In the genomic region with DNA sequence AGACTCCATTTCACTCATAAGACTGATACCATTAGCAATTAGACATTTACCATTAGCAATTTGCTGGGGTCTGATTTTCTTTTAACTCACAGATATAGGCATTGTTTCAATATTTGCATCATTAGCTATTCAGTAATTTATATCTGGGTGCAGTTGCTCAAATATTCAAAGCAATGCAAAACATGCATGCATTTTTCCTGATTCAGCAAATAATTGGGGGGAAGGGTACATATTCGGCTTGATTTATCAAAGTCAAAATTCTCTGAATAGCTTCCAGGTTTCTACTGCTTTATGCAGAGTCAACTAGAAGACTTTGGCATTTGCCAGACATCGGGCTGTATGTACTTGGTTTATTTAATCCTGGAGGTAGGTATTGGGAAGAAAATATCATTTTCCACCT, we compare ENCODE assay signal across 22 cellular contexts.
DNase-seq lines count a peak whose midpoint lies in the region; ATAC-seq, FAIRE-seq and TF ChIP-seq lines count a peak whose summit lies in the region.
"Had no signal": no experiment of that assay in that cellular context is flagged by ENCODE, and none has a peak within 500 bp of the region (broad histone marks: within the 10 kb centered on the region; RNA-seq: fewer than 3 reads in every experiment).

No MANE protein-coding gene starts in this region.

- no peaks in the 10 kb centered on the region for H3K36me3 ChIP-seq in HepG2 (replicated peaks in 1 of 2; ENCODE audit: control insufficient read depth in 1 of 2, insufficient read depth in 2 of 2, low read length in 2 of 2)
- H3K36me3 ChIP-seq in right lobe of liver, result no peaks in the 10 kb centered on the region
- H3K36me3 ChIP-seq in MM.1S (replicated peaks; ENCODE audit: insufficient read depth, low read length), result no peaks in the 10 kb centered on the region
- H3K36me3 ChIP-seq in K562 (ENCODE audit: control insufficient read depth, insufficient read depth, low read length), result no peaks in the 10 kb centered on the region
- H3K36me3 ChIP-seq: BLaER1 treated with 17β-estradiol and CSF1 and Interleukin-3, amounts not matched to agents 10 nM and 100 nM had no signal

- DNase-seq in HepG2 (ENCODE audit: low spot score), result no peak
- no peak for DNase-seq in right lobe of liver
- peak; percentile 2 for DNase-seq in MM.1S
- no peak for DNase-seq in K562 (ENCODE audit: extremely low read depth in 1 of 4, low spot score in 3 of 4)
- DNase-seq in AG08396 (ENCODE audit: low spot score), result no peak
- no peak for DNase-seq in GM10248 (ENCODE audit: extremely low spot score)
- DNase-seq: ACHN; AML-193; Caco-2; Calu3; CD4-positive, alpha-beta T cell; CD8-positive, alpha-beta T cell; DMS79 treated with DMSO at 0.1 percent for 48 hours; GF-D8 had no signal

- H3K27ac ChIP-seq in HepG2 (ENCODE audit: extremely low read length, insufficient read depth, low read length) (no peak overlapping the region), right lobe of liver (no peak overlapping the region), MM.1S (ENCODE audit: low read length) (no peak overlapping the region), K562 (ENCODE audit: extremely low read depth, low read depth, low read length) (no peak overlapping the region)
- H3K27ac ChIP-seq: 22Rv1; BLaER1 treated with 17β-estradiol and CSF1 and Interleukin-3, amounts not matched to agents 10 nM and 100 nM; C4-2B had no signal

- no peaks in the 10 kb centered on the region for H4K20me1 ChIP-seq in HepG2 (ENCODE audit: insufficient read depth, low read length)
- no peaks in the 10 kb centered on the region for H4K20me1 ChIP-seq in MM.1S (ENCODE audit: insufficient read depth, low read length)
- no peaks in the 10 kb centered on the region for H4K20me1 ChIP-seq in K562 (replicated peaks; ENCODE audit: control insufficient read depth, insufficient read depth, low read length)
- H4K20me1 ChIP-seq: BLaER1 treated with 17β-estradiol and CSF1 and Interleukin-3, amounts not matched to agents 10 nM and 100 nM had no signal

- no peaks in the 10 kb centered on the region for H3K4me1 ChIP-seq in HepG2 (ENCODE audit: insufficient read depth, low read length)
- no peaks in the 10 kb centered on the region for H3K4me1 ChIP-seq in right lobe of liver
- no peaks in the 10 kb centered on the region for H3K4me1 ChIP-seq in MM.1S (ENCODE audit: low read length)
- H3K4me1 ChIP-seq in K562 (replicated peaks in 1 of 2; ENCODE audit: control insufficient read depth in 2 of 2, insufficient read depth in 2 of 2, low read length in 2 of 2), result no peaks in the 10 kb centered on the region; a peak in 2 of 5 replicates
- H3K4me1 ChIP-seq: BLaER1 treated with 17β-estradiol and CSF1 and Interleukin-3, amounts not matched to agents 10 nM and 100 nM; Caco-2 had no signal

- CTCF ChIA-PET in HepG2 (lab: Yijun Ruan, JAX; ENCODE audit: low intra/inter-chr PET ratio, low total read pairs) (no interaction called here), K562 (lab: Yijun Ruan, JAX; ENCODE audit: low intra/inter-chr PET ratio) (no interaction called here), GM10248 (lab: Yijun Ruan, JAX) (no interaction called here)

- H2AFZ ChIP-seq in HepG2 (ENCODE audit: low read length) (no peak overlapping the region), MM.1S (ENCODE audit: low read length) (no peak overlapping the region), K562 (ENCODE audit: low read depth, low read length) (no peak overlapping the region)

- H3K9me1 ChIP-seq in K562 (ENCODE audit: control insufficient read depth, insufficient read depth, low read length), result no peaks in the 10 kb centered on the region

- H3K4me2 ChIP-seq in HepG2 (ENCODE audit: low read depth, low read length), result no peak overlapping the region
- H3K4me2 ChIP-seq in MM.1S (ENCODE audit: low read depth, low read length), result no peak overlapping the region
- H3K4me2 ChIP-seq in K562 (ENCODE audit: insufficient read depth, low read length), result no peak overlapping the region
- H3K4me2 ChIP-seq: BLaER1 treated with 17β-estradiol and CSF1 and Interleukin-3, amounts not matched to agents 10 nM and 100 nM had no signal

- H3K9ac ChIP-seq in HepG2 (ENCODE audit: insufficient read depth, low read depth, low read length) (no peak overlapping the region), MM.1S (ENCODE audit: low read length) (no peak overlapping the region), K562 (ENCODE audit: insufficient read depth in 1 of 2, low read depth in 2 of 2, low read length in 2 of 2) (no peak overlapping the region)
- H3K9ac ChIP-seq: BLaER1 treated with 17β-estradiol and CSF1 and Interleukin-3, amounts not matched to agents 10 nM and 100 nM had no signal

- TF ChIP-seq EP300 in HepG2 (IDR thresholded peaks at IDR 0.05; ENCODE audit: low read depth in 2 of 2, low read length in 2 of 2) (no peak), HepG2 (CRISPR knock-in tag; IDR thresholded peaks at IDR 0.05; ENCODE audit: borderline replicate concordance) (no peak), K562 (IDR thresholded peaks at IDR 0.05; ENCODE audit: low read length) (no peak)

- H3K9me3 ChIP-seq in HepG2 (ENCODE audit: low read length) (no peaks in the 10 kb centered on the region), right lobe of liver (no peaks in the 10 kb centered on the region), MM.1S (replicated peaks; ENCODE audit: insufficient read depth, low read length) (no peaks in the 10 kb centered on the region), K562 (replicated peaks; ENCODE audit: control insufficient read depth, insufficient read depth, low read depth, low read length) (no peaks in the 10 kb centered on the region)
- H3K9me3 ChIP-seq: BLaER1 treated with 17β-estradiol and CSF1 and Interleukin-3, amounts not matched to agents 10 nM and 100 nM; Caco-2 had no signal

- TF ChIP-seq POLR2A in HepG2 (IDR thresholded peaks at IDR 0.05; ENCODE audit: insufficient read depth in 1 of 2, low read depth in 2 of 2, low read length in 2 of 2), result no peak
- TF ChIP-seq POLR2A in right lobe of liver (IDR thresholded peaks at IDR 0.05), result no peak
- TF ChIP-seq POLR2A in K562 (conservative IDR thresholded peaks at IDR 0.05), result no peak

- H3K4me3 ChIP-seq in HepG2 (replicated peaks in 1 of 3; ENCODE audit: insufficient read depth in 1 of 3, low read depth in 2 of 3, low read length in 3 of 3) (no peak overlapping the region), right lobe of liver (no peak overlapping the region), MM.1S (ENCODE audit: low read length) (no peak overlapping the region), K562 (no peak overlapping the region)
- H3K4me3 ChIP-seq: BLaER1 treated with 17β-estradiol and CSF1 and Interleukin-3, amounts not matched to agents 10 nM and 100 nM; GM12878 had no signal

- H3K9me2 ChIP-seq in MM.1S (replicated peaks; ENCODE audit: insufficient read depth, low read length), result no peaks in the 10 kb centered on the region

- POLR2A ChIA-PET in HepG2 (lab: Yijun Ruan, JAX) (no interaction called here), K562 (lab: Yijun Ruan, JAX) (interaction anchor here (0.7 kb wide), 1 partner anchor 386 kb away, joined by 3 read pairs; no protein-coding TSS in a partner anchor), GM10248 (lab: Yijun Ruan, JAX) (no interaction called here)

- no peak for FAIRE-seq in HepG2 (lab: Jason Lieb, UNC)
- no peak for FAIRE-seq in K562 (lab: Jason Lieb, UNC)
- FAIRE-seq: D721Med, G401.6, GM12878, GM12892, GM18507 had no signal

- no peaks in the 10 kb centered on the region for H3F3A ChIP-seq in MM.1S (ENCODE audit: insufficient read depth, low read length)

- WGBS in HepG2 (ENCODE audit: low lambda C conversion rate), result 9% methylated on average over 2 of the region's 2 CpGs
- 58% methylated on average over 2 of the region's 2 CpGs for WGBS in right lobe of liver (ENCODE audit: insufficient coverage, low coverage, low lambda C conversion rate, missing lambda C conversion rate)
- 32% methylated on average over 2 of the region's 2 CpGs for WGBS in K562 (ENCODE audit: insufficient coverage, low coverage, missing lambda C conversion rate)

- TF ChIP-seq CTCF in HepG2 (CRISPR knock-in tag; IDR thresholded peaks at IDR 0.05) (no peak), right lobe of liver (IDR thresholded peaks at IDR 0.05) (no peak), MM.1S (IDR thresholded peaks at IDR 0.05; ENCODE audit: low read length) (no peak), K562 (IDR thresholded peaks at IDR 0.05 in 2 of 3, conservative IDR thresholded peaks at IDR 0.05 in 1 of 3; ENCODE audit: insufficient read depth in 2 of 3, low read depth in 1 of 3, low read length in 3 of 3) (no peak), GM10248 (IDR thresholded peaks at IDR 0.05; ENCODE audit: control extremely low read depth, extremely low read depth, low read depth, missing control alignments) (no peak)

- BruUV-seq in HepG2 (replicated peaks; lab: Mats Ljungman, UMichigan), result no TSS peak
- BruUV-seq in K562 (replicated peaks; lab: Mats Ljungman, UMichigan), result no TSS peak

- in situ Hi-C loops in HepG2 (cut with HindIII; ENCODE audit: extremely low pct_ligation_motif_present, low pct_unique_long_range_greater_than_20kb), result no loop called here
- in situ Hi-C loops in K562 (cut with MboI), result no loop called here

- H3K27me3 ChIP-seq in HepG2 (ENCODE audit: control insufficient read depth in 1 of 2, insufficient read depth in 2 of 2, low read length in 2 of 2) (no peaks in the 10 kb centered on the region), right lobe of liver (no peaks in the 10 kb centered on the region), MM.1S (replicated peaks; ENCODE audit: insufficient read depth, low read length) (no peaks in the 10 kb centered on the region), K562 (ENCODE audit: control insufficient read depth in 2 of 2, insufficient read depth in 2 of 2, low read length in 2 of 2) (no peaks in the 10 kb centered on the region)
- H3K27me3 ChIP-seq: BLaER1 treated with 17β-estradiol and CSF1 and Interleukin-3, amounts not matched to agents 10 nM and 100 nM had no signal

- no peak for ATAC-seq in HepG2
- no peak for ATAC-seq in right lobe of liver
- no peak for ATAC-seq in K562
- ATAC-seq: CD8-positive, alpha-beta T cell; GM12878 had no signal

- H3K79me2 ChIP-seq in HepG2 (ENCODE audit: insufficient read depth, low read length), result no peaks in the 10 kb centered on the region
- H3K79me2 ChIP-seq in MM.1S (ENCODE audit: low read length), result no peaks in the 10 kb centered on the region
- no peaks in the 10 kb centered on the region for H3K79me2 ChIP-seq in K562 (ENCODE audit: control insufficient read depth, insufficient read depth, low read length)

- TF ChIP-seq RAD21 in HepG2 (CRISPR knock-in tag; IDR thresholded peaks at IDR 0.05) (no peak), K562 (CRISPR knock-in tag; conservative IDR thresholded peaks at IDR 0.05 in 1 of 2, IDR thresholded peaks at IDR 0.05 in 1 of 2) (no peak)

- intact Hi-C loops in HepG2 (cut with micrococcal nuclease; ENCODE audit: unreplicated experiment) (no loop called here), right lobe of liver (cut with DNase I) (no loop called here), K562 (cut with micrococcal nuclease) (no loop called here)

TF ChIP-seq in HepG2, 621 proteins besides CTCF, POLR2A, EP300 and RAD21 (continues in another document):
- TF ChIP-seq MAFK (conservative IDR thresholded peaks at IDR 0.05 in 1 of 2, IDR thresholded peaks at IDR 0.05 in 1 of 2; ENCODE audit: low read length in 2 of 2) (peak; percentile 81 to 93), TMF1 (CRISPR knock-in tag; IDR thresholded peaks at IDR 0.05; ENCODE audit: low read depth) (no peak)

TF ChIP-seq in K562, 482 proteins besides CTCF, POLR2A, EP300 and RAD21 (continues in another document):
- no peak for TF ChIP-seq ZNF134 (CRISPR knock-in tag; conservative IDR thresholded peaks at IDR 0.05)
- no peak for TF ChIP-seq ZFPM2 (CRISPR knock-in tag; IDR thresholded peaks at IDR 0.05)

Comparison
In these comparisons a context has a peak if more than half of its experiments do, and no peak if none do; other contexts are left out.
1. Of the 241 proteins assayed by ChIP-seq in both HepG2 and K562: peak only in HepG2: none; only in K562: MAFG; in both: MAFF and MAFK; in neither: 238.